Comparison of ENCODE assay signal across 2 cellular contexts in the genomic region with DNA sequence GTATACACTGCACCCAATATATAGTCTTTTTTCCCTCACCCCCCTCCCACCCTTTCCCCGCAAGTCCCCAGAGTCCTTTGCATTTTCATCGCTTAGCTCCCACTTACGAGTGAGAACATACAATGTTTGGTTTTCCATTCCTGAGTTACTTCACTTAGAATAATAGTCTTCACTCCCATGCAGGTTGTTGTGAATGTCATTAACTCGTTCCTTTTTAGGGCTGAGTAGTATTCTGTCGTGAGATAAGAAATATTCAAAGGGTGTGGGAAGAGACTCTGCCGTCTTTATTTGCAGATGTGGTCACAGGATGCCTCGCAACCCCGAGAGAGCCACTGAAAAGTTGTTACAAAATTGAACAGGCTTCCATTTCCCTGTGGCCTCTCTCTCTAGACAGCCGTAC.
TF ChIP-seq lines count a peak whose summit lies in the region.

No MANE protein-coding gene starts in this region.

TF ChIP-seq in HEK293, 187 proteins besides CTCF, POLR2A, EP300 and RAD21 (continued from another document):
- no peak for TF ChIP-seq ZFHX2 (tag by site-specific recombination; conservative IDR thresholded peaks at IDR 0.05)
TF ChIP-seq in HEK293: peak in this region for 1.

TF ChIP-seq in K562, 482 proteins besides CTCF, POLR2A, EP300 and RAD21 (continued from another document):
- TF ChIP-seq ZNF146 (CRISPR knock-in tag; IDR thresholded peaks at IDR 0.05; ENCODE audit: unreplicated experiment) (peak; percentile 59), RBM25 (IDR thresholded peaks at IDR 0.05; ENCODE audit: low read depth, low read length, severe bottlenecking) (peak; percentile 5), NFYB (IDR thresholded peaks at IDR 0.05; ENCODE audit: extremely low read depth, insufficient read length) (no peak)
